Comparison of ENCODE assay signal across 8 cellular contexts in genomic region chr5:108748354-108749129, GRCh38. TPM values are rescaled to one million over a fixed set of nuclear protein-coding genes. Genes with fewer than 3 reads are reported as not detected.
A peak's percentile ranks its signal among the peaks of the same experiment; 100 is the strongest.
DNase-seq lines count a peak whose midpoint lies in the region; ATAC-seq and TF ChIP-seq lines count a peak whose summit lies in the region.

No MANE protein-coding gene starts in this region.

- peak overlapping the region; percentile 34 to 97 (median 87) for H3K4me3 ChIP-seq in adrenal gland
- H3K4me3 ChIP-seq in heart left ventricle = peak overlapping the region; percentile 83 to 98 (median 91)
- H3K4me3 ChIP-seq in upper lobe of left lung = peak overlapping the region; percentile 95 to 99 (median 98)

- H3K36me3 ChIP-seq in adrenal gland (replicated peaks in 1 of 2) (no peaks in the 10 kb centered on the region), heart left ventricle (no peaks in the 10 kb centered on the region), upper lobe of left lung (no peaks in the 10 kb centered on the region)

- TF ChIP-seq EP300 in upper lobe of left lung (IDR thresholded peaks at IDR 0.05) = peak in 1 of 4 donors; percentile 3

- peaks cover 6 to 25% of the 10 kb centered on the region in 2 donors for H3K4me1 ChIP-seq in adrenal gland (replicated peaks in 1 of 2)
- peaks cover 0 to 31% (median 8%) of the 10 kb centered on the region in 12 donors for H3K4me1 ChIP-seq in heart left ventricle
- H3K4me1 ChIP-seq in upper lobe of left lung = peaks cover 6 to 20% (median 8%) of the 10 kb centered on the region in 4 donors

- DNase-seq in NCI-H1105 treated with DMSO at 0.1 percent for 48 hours (lab: John Stamatoyannopoulos, UW) = peak; percentile 92
- DNase-seq in SW480 (ENCODE audit: low spot score) = peak; percentile 99
- peak; percentile 99 to 100 (median 100) for DNase-seq in adrenal gland
- DNase-seq in heart left ventricle = peak; percentile 99 to 100 (median 99)
- DNase-seq in pons (ENCODE audit: low spot score) = peak; percentile 99
- peak; percentile 99 to 100 for DNase-seq in upper lobe of left lung

- H3K27me3 ChIP-seq in adrenal gland (no peaks in the 10 kb centered on the region), heart left ventricle (no peaks in the 10 kb centered on the region), upper lobe of left lung (no peaks in the 10 kb centered on the region)

- H3K9me3 ChIP-seq in adrenal gland (replicated peaks in 1 of 3) (no peaks in the 10 kb centered on the region), heart left ventricle (no peaks in the 10 kb centered on the region), upper lobe of left lung (no peaks in the 10 kb centered on the region)

- TF ChIP-seq POLR2A in adrenal gland (IDR thresholded peaks at IDR 0.05) (peak; percentile 99), heart left ventricle (IDR thresholded peaks at IDR 0.05) (peak; percentile 89 to 99), upper lobe of left lung (IDR thresholded peaks at IDR 0.05) (peak; percentile 80 to 100 (median 98))

- H3K27ac ChIP-seq in adrenal gland (peak overlapping the region; percentile 90 to 98 (median 94)), heart left ventricle (peak overlapping the region; percentile 91 to 100 (median 97)), upper lobe of left lung (peak overlapping the region; percentile 95 to 98 (median 96))

- TF ChIP-seq CTCF in GM12873 (IDR thresholded peaks at IDR 0.05; ENCODE audit: insufficient read depth, low read depth, low read length, missing control alignments) = peak; percentile 36
- peak in 1 of 6 experiments; percentile 31 for TF ChIP-seq CTCF in adrenal gland (IDR thresholded peaks at IDR 0.05)
- TF ChIP-seq CTCF in heart left ventricle (IDR thresholded peaks at IDR 0.05) = peak in 7 of 12 donors; percentile 17 to 34 (median 21)
- peak in 5 of 6 experiments; percentile 7 to 49 (median 40) for TF ChIP-seq CTCF in upper lobe of left lung (IDR thresholded peaks at IDR 0.05)

- 0 to 1% (median 0%) methylated on average over 5 to 72 of the region's 72 CpGs for WGBS in adrenal gland, 4 donors
- WGBS in heart left ventricle, 4 donors = 0% methylated on average over 30 to 72 of the region's 72 CpGs
- WGBS in upper lobe of left lung, 2 donors = 0 to 1% methylated on average over 26 to 34 of the region's 72 CpGs

- ATAC-seq in HG02678 (IDR thresholded peaks at IDR 0.05; ENCODE audit: unreplicated experiment) (peak; percentile 93), heart left ventricle (peak; percentile 98 to 99 (median 98)), upper lobe of left lung (ENCODE audit: low FRiP score in 2 of 2) (peak; percentile 98 to 100)

- intact Hi-C loops in adrenal gland (cut with DNase I) = no loop called here
- intact Hi-C loops in heart left ventricle (cut with DNase I) = loop anchor here in 6 of 10 donors (1.0 to 10.0 kb wide), 8 partner anchors 20 to 936 kb away; partner anchors contain the start of genes PJA2 (in 2 of the 6), FBXL17 (in 1 of the 6) and MAN2A1 (in 1 of the 6)

RNA-seq across cellular contexts. Expression of gene FER, which starts 0.8 kb away (rescaled TPM):
- total RNA-seq in adrenal gland (10 to 100 TPM; 16.1 to 37.5 (median 29.7) TPM), heart left ventricle (10 to 100 TPM; 10.2 to 25.7 (median 14.5) TPM), upper lobe of left lung (10 to 100 TPM; 17.6 to 55.5 (median 27.9) TPM)
- polyA plus RNA-seq in adrenal gland (10 to 100 TPM in 1 of 3 donors, 1 to 10 TPM in 2; 3.5 to 10.8 (median 4.5) TPM), heart left ventricle (1 to 10 TPM; 1.4 to 3.0 TPM)

Comparison
In these comparisons a context has a peak if more than half of its experiments do, and no peak if none do; other contexts are left out.
1. Peak in every context shown above with its lines: DNase-seq, ATAC-seq, H3K4me3 ChIP-seq and H3K27ac ChIP-seq.
2. intact Hi-C loops: an anchor here in heart left ventricle (1.0 to 10.0 kb wide); none called in adrenal gland.